ENCODE assay signal across 10 cellular contexts in the genomic region with DNA sequence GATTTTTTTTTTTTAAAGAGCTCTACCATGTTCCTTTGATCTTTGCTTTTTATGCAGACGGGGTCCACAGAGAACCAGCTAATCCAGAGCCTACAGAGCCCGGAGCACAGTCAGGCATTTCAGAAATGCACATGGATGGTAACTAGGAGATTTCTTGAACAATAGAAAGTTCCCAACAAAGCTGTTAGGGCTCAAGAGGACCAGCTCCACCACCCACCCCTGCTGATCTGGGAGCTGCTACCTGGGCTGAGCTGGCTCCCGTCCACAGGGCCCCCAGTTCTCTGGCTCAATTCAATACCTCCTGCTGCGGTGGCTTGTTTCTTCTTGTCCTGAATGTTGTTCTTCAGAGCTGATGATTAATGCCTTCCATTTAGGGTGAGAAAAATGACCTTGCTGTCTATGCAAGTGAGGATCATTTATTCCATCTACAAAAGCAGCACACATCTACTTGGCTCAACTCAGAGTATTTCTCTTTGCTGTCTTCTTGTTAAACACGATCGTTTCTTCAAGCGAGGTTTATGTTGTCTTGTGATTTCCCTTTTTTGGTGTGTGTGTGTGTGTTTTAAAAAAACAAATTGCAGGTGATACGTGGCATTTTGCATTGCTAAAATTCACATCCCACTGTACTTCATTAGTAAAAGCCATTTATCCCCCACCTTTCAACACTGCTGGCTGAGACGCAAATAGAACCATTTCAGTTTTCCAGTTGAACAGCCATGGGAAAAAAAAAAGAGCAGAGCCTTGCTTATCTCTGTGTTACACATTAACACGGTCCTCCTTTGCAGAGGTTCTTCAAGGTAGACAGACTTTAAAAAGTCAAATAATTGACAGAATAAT. TPM values are rescaled to one million over a fixed set of nuclear protein-coding genes. Genes with fewer than 3 reads are reported as not detected.
DNase-seq lines count a peak whose midpoint lies in the region; ATAC-seq, FAIRE-seq and TF ChIP-seq lines count a peak whose summit lies in the region.
"Had no signal": no experiment of that assay in that cellular context is flagged by ENCODE, and none has a peak within 500 bp of the region (broad histone marks: within the 10 kb centered on the region; RNA-seq: fewer than 3 reads in every experiment).

No MANE protein-coding gene starts in this region.

- peak overlapping the region; percentile 84 for H3K27ac Mint-ChIP-seq in type B pancreatic cell
- no peak overlapping the region for H3K27ac Mint-ChIP-seq in activated T-cell treated with anti-CD3 and anti-CD28 coated beads, Interleukin-2, amount 50 U/mL, for 24 hours
- H3K27ac Mint-ChIP-seq: activated CD8-positive, alpha-beta T cell treated with anti-CD3 and anti-CD28 coated beads, Interleukin-2, amount 10 ng/mL, durations not matched to agents 7 days and 5 days had no signal

- peak overlapping the region; percentile 72 for H3K4me3 Mint-ChIP-seq in type B pancreatic cell
- H3K4me3 Mint-ChIP-seq in activated T-cell treated with anti-CD3 and anti-CD28 coated beads, Interleukin-2, amount 50 U/mL, for 24 hours = no peak overlapping the region
- H3K4me3 Mint-ChIP-seq: activated CD8-positive, alpha-beta T cell treated with anti-CD3 and anti-CD28 coated beads, Interleukin-2, amount 10 ng/mL, durations not matched to agents 7 days and 5 days had no signal

- H3K27me3 Mint-ChIP-seq in type B pancreatic cell = no peaks in the 10 kb centered on the region
- H3K27me3 Mint-ChIP-seq in activated T-cell treated with anti-CD3 and anti-CD28 coated beads, Interleukin-2, amount 50 U/mL, for 24 hours = peaks cover 32% of the 10 kb centered on the region

- DNase-seq in NCI-H2227 treated with DMSO at 0.1 percent for 48 hours (lab: John Stamatoyannopoulos, UW) = peak; percentile 2
- DNase-seq in NCI-H2227 (lab: John Stamatoyannopoulos, UW; ENCODE audit: unreplicated experiment) = no peak
- DNase-seq in bronchial epithelial cell (ENCODE audit: low read depth) = peak; percentile 95
- no peak for DNase-seq in type B pancreatic cell (ENCODE audit: extremely low spot score, unreplicated experiment)
- DNase-seq in activated T-cell treated with anti-CD3 and anti-CD28 coated beads, Interleukin-2, amount 50 U/mL, for 24 hours = no peak
- DNase-seq in NCI-H2029 treated with DMSO at 0.1 percent for 48 hours (lab: John Stamatoyannopoulos, UW) = no peak
- DNase-seq: activated CD8-positive, alpha-beta T cell treated with anti-CD3 and anti-CD28 coated beads, Interleukin-2, amount 10 ng/mL, durations not matched to agents 7 days and 5 days; NCI-H774 had no signal

- H3K4me3 ChIP-seq in bronchial epithelial cell (ENCODE audit: low read depth, low read length) = no peak overlapping the region

- TF ChIP-seq CTCF in bronchial epithelial cell (IDR thresholded peaks at IDR 0.05; ENCODE audit: insufficient read depth, low read length, severe bottlenecking) (no peak), type B pancreatic cell (conservative IDR thresholded peaks at IDR 0.05) (no peak)

- H3K27me3 ChIP-seq in bronchial epithelial cell (ENCODE audit: control insufficient read depth, insufficient read depth, low read length) = no peaks in the 10 kb centered on the region
- H3K27me3 ChIP-seq in layer of hippocampus (ENCODE audit: control insufficient read depth, insufficient read depth, low read length) = no peaks in the 10 kb centered on the region

- no peak for ATAC-seq in activated CD4-positive, CD25-positive, alpha-beta regulatory T cell treated with anti-CD3 and anti-CD28 coated beads, Interleukin-2, amount 50 U/mL, for 24 hours
- ATAC-seq: activated CD8-positive, alpha-beta T cell treated with anti-CD3 and anti-CD28 coated beads, Interleukin-2, amount 10 ng/mL, durations not matched to agents 7 days and 5 days had no signal

- no peaks in the 10 kb centered on the region for H3K36me3 ChIP-seq in bronchial epithelial cell (ENCODE audit: control insufficient read depth, insufficient read depth, low read length)

- peak overlapping the region; percentile 59 for H3K27ac ChIP-seq in layer of hippocampus (ENCODE audit: low read depth, low read length)

- no peak for FAIRE-seq in bronchial epithelial cell (lab: Jason Lieb, UNC)

- no peaks in the 10 kb centered on the region for H3K9me3 Mint-ChIP-seq in type B pancreatic cell
- no peaks in the 10 kb centered on the region for H3K9me3 Mint-ChIP-seq in activated T-cell treated with anti-CD3 and anti-CD28 coated beads, Interleukin-2, amount 50 U/mL, for 24 hours

- peaks cover 54% of the 10 kb centered on the region for H3K4me1 Mint-ChIP-seq in type B pancreatic cell (ENCODE audit: unreplicated experiment)
- no peaks in the 10 kb centered on the region for H3K4me1 Mint-ChIP-seq in activated T-cell treated with anti-CD3 and anti-CD28 coated beads, Interleukin-2, amount 50 U/mL, for 24 hours (ENCODE audit: low read depth)

- H3K36me3 Mint-ChIP-seq in type B pancreatic cell = peaks cover 3% of the 10 kb centered on the region
- no peaks in the 10 kb centered on the region for H3K36me3 Mint-ChIP-seq in activated T-cell treated with anti-CD3 and anti-CD28 coated beads, Interleukin-2, amount 50 U/mL, for 24 hours (ENCODE audit: low read depth)

RNA-seq across cellular contexts. Expression of gene IGFBP7, which starts 31.3 kb away (rescaled TPM):
- 89.9 and 92.9 TPM in 2 replicates for total RNA-seq in bronchial epithelial cell
- 63.0 and 108 TPM in 2 replicates for total RNA-seq in type B pancreatic cell (ENCODE audit: low replicate concordance)
- total RNA-seq: activated CD8-positive, alpha-beta T cell treated with anti-CD3 and anti-CD28 coated beads, Interleukin-2, amount 10 ng/mL, durations not matched to agents 7 days and 5 days had no signal

Comparison
In these comparisons a context has a peak if more than half of its experiments do, and no peak if none do; other contexts are left out.
1. DNase-seq: peak in NCI-H2227 treated with DMSO at 0.1 percent for 48 hours (single experiment) and bronchial epithelial cell (single experiment); none in NCI-H2227 (single experiment), type B pancreatic cell (single experiment), activated T-cell treated with anti-CD3 and anti-CD28 coated beads, Interleukin-2, amount 50 U/mL, for 24 hours (single experiment) and NCI-H2029 treated with DMSO at 0.1 percent for 48 hours (single experiment).